In genomic region chr4:72959411-72959810, GRCh38 we compare ENCODE assay signal across 3 cellular contexts.
"Had no signal": no experiment of that assay in that cellular context is flagged by ENCODE, and none has a peak within 500 bp of the region (broad histone marks: within the 10 kb centered on the region; RNA-seq: fewer than 3 reads in every experiment).

No MANE protein-coding gene starts in this region.

- H3K4me3 ChIP-seq: GM12878 had no signal

- DNase-seq: GDM1, GF-D8 had no signal
